In the genomic region with DNA sequence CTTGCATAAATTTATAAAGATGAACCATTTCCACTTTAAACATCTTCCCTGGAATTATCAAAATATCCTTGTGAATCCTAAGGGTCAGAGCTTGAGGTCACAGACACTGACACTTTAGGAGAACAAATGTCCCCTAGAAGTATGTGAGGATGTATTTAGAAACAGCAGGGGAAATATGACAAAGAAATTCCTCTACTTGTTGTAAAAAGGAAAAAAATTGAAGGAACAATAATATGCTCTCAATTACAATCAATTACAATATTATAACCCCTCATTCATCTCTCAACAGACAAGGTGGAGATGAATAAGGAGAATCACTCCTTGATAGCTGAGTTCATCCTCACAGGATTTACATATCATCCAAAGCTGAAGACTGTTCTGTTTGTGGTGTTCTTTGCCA, we compare ENCODE assay signal across 31 cellular contexts. TPM values are rescaled to one million over a fixed set of nuclear protein-coding genes. Genes with fewer than 3 reads are reported as not detected.
"Had no signal": no experiment of that assay in that cellular context is flagged by ENCODE, and none has a peak within 500 bp of the region (broad histone marks: within the 10 kb centered on the region; RNA-seq: fewer than 3 reads in every experiment).

A gene with protein sequence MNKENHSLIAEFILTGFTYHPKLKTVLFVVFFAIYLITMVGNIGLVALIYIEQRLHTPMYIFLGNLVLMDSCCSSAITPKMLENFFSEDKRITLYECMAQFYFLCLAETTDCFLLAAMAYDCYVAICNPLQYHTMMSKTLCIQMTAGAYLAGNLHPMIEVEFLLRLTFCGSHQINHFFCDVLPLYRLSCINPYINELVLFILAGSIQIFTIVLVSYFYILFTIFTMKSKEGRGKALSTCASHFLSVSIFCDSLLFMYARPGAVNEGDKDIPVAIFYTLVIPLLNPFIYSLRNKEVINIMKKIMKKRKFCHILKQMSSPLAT (plus strand): TSS at position 301 of the 400 bp plus-strand sequence. CDS start 0 bp downstream, at position 301.

- H3K4me3 ChIP-seq: stomach, suprapubic skin, testis, thoracic aorta, thyroid gland, tibial artery, tibial nerve, transverse colon, upper lobe of left lung, upper lobe of right lung, uterus, vagina had no signal

- H3K4me1 ChIP-seq: stomach, suprapubic skin, testis, thyroid gland, tibial artery, tibial nerve, transverse colon, upper lobe of left lung, upper lobe of right lung, uterus, vagina had no signal

- H3K27ac ChIP-seq: stomach, suprapubic skin, testis, thoracic aorta, thyroid gland, tibial artery, tibial nerve, transverse colon, upper lobe of left lung, upper lobe of right lung, uterus, vagina had no signal

- H3K9me3 ChIP-seq: stomach, suprapubic skin, testis, thoracic aorta, thyroid gland, tibial artery, tibial nerve, transverse colon, upper lobe of left lung, upper lobe of right lung, uterus, vagina had no signal

- H3K36me3 ChIP-seq: stomach, suprapubic skin, thoracic aorta, thyroid gland, tibial artery, tibial nerve, transverse colon, upper lobe of left lung, upper lobe of right lung, uterus, vagina had no signal

- ATAC-seq: stimulated activated effector memory CD8-positive, alpha-beta T cell treated with anti-CD3 and anti-CD28 coated beads, Interleukin-12 subunit alpha, Interleukin-12 subunit beta, amount 100 ng/mL, for 72 hours; stimulated activated memory B cell treated with anti-CD40 and anti-IgM and Interleukin-4, amounts not matched to agents 10 μg/mL and 1 μg/mL and 100 μg/mL, for 72 hours; stimulated activated naive B cell treated with anti-CD40 and anti-IgM and Interleukin-4, amounts not matched to agents 10 μg/mL and 1 μg/mL and 100 μg/mL, for 72 hours; stimulated activated naive CD8-positive, alpha-beta T cell treated with anti-CD3 and anti-CD28 coated beads, Interleukin-15, amount 100 ng/mL, for 72 hours; stimulated activated naive CD8-positive, alpha-beta T cell treated with anti-CD3 and anti-CD28 coated beads, Interleukin-15, Interleukin-2, amounts not matched to agents 100 U/mL and 50 U/mL, for 24 hours; upper lobe of right lung had no signal

- H3K27me3 ChIP-seq: suprapubic skin, testis, thyroid gland, tibial artery, tibial nerve, transverse colon, upper lobe of left lung, upper lobe of right lung, uterus, vagina had no signal

- DNase-seq: stimulated activated CD4-positive, alpha-beta T cell treated with anti-CD3 and anti-CD28 coated beads, Interleukin-2, amount 100 ng/mL, for 48 hours; stimulated activated CD4-positive, alpha-beta T cell treated with anti-CD3 and anti-CD28 coated beads, Interleukin-4, amount 100 ng/mL, for 1 hour; stimulated activated CD4-positive, alpha-beta T cell treated with anti-CD3 and anti-CD28 coated beads, Interleukin-4, amount 100 ng/mL, for 24 hours; stimulated activated CD4-positive, alpha-beta T cell treated with anti-CD3 and anti-CD28 coated beads, Interleukin-4, amount 100 ng/mL, for 4 hours; stimulated activated CD8-positive, alpha-beta memory T cell treated with anti-CD3 and anti-CD28 coated beads, Interleukin-4, amount 100 ng/mL, for 48 hours; stimulated activated naive B cell treated with anti-CD40 and anti-IgM and Interleukin-4, amounts not matched to agents 10 μg/mL and 1 μg/mL and 100 μg/mL, for 72 hours; stimulated activated naive CD4-positive, alpha-beta T cell; stimulated activated naive CD4-positive, alpha-beta T cell treated with Interleukin-2 at 50 U/mL for 16 hours; stimulated activated naive CD8-positive, alpha-beta T cell treated with anti-CD3 and anti-CD28 coated beads, Interleukin-15, amount 100 ng/mL, for 72 hours; stimulated activated naive CD8-positive, alpha-beta T cell treated with anti-CD3 and anti-CD28 coated beads, Interleukin-15, Interleukin-2, amounts not matched to agents 100 U/mL and 50 U/mL, for 24 hours; stomach; substantia nigra; testis; thyroid gland; tibial artery; transverse colon; trophoblast cell; upper lobe of left lung; upper lobe of right lung; uterus had no signal

RNA-seq across cellular contexts. Expression of the gene that starts here (rescaled TPM):
- total RNA-seq: stomach, subcutaneous adipose tissue, suprapubic skin, temporal lobe, testis, thoracic aorta, thyroid gland, tibial nerve, transverse colon, upper lobe of left lung, upper lobe of right lung, ureter, urinary bladder, uterus, vagina had no signal
- polyA plus RNA-seq: stomach, thymus, urinary bladder had no signal
